Comparison of ENCODE assay signal across 37 cellular contexts in the genomic region with DNA sequence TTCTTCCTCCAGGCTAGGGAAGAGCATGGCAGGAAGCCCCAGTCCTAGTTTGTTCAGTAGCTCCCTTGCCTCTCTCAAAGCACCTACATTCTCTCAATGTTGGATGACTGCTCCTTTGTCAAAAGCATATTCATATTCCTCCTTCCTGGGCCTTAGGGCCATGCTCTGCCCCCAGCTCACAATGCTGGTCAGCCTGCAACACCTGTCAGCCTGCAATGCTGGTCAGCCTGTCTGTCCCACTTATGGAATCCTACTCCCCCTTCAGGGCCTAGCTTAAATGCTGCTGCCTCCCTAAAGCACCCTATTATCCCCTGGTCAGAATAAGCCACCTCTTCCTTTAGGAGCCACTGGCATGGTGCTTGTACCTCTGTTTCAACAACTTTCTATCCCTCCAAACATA.
"Had no signal": no experiment of that assay in that cellular context is flagged by ENCODE, and none has a peak within 500 bp of the region (broad histone marks: within the 10 kb centered on the region; RNA-seq: fewer than 3 reads in every experiment).

No MANE protein-coding gene starts in this region.

- H3K4me3 ChIP-seq: adrenal gland, body of pancreas, breast epithelium, cardiac muscle cell had no signal

- ATAC-seq: activated CD8-positive, alpha-beta memory T cell treated with anti-CD3 and anti-CD28 coated beads, Interleukin-2, amount 10 ng/mL, durations not matched to agents 7 days and 5 days; activated CD8-positive, alpha-beta T cell treated with anti-CD3 and anti-CD28 coated beads, Interleukin-2, amount 10 ng/mL, durations not matched to agents 7 days and 5 days; body of pancreas had no signal

- H3K27ac Mint-ChIP-seq: activated B cell treated with CpG ODN at 0.5 μM for 24 hours; activated CD4-positive, alpha-beta memory T cell treated with anti-CD3 and anti-CD28 coated beads, Interleukin-2, amount 10 ng/mL, durations not matched to agents 7 days and 5 days; activated CD4-positive, alpha-beta T cell treated with anti-CD3 and anti-CD28 coated beads, Interleukin-2, amount 10 ng/mL, durations not matched to agents 7 days and 5 days; activated CD8-positive, alpha-beta memory T cell treated with anti-CD3 and anti-CD28 coated beads, Interleukin-2, amount 10 ng/mL, durations not matched to agents 7 days and 5 days; activated CD8-positive, alpha-beta T cell treated with anti-CD3 and anti-CD28 coated beads, Interleukin-2, amount 10 ng/mL, durations not matched to agents 7 days and 5 days; activated naive CD4-positive, alpha-beta T cell treated with anti-CD3 and anti-CD28 coated beads, Interleukin-2, amount 10 ng/mL, durations not matched to agents 7 days and 5 days; activated naive CD4-positive, alpha-beta T cell treated with anti-CD3 and anti-CD28 coated beads, Interleukin-2, amount 50 U/mL, for 24 hours; activated naive CD8-positive, alpha-beta T cell; activated T-cell treated with anti-CD3 and anti-CD28 coated beads, Interleukin-2, amount 50 U/mL, for 24 hours; activated T-helper 2 cell treated with anti-CD3 and anti-CD28 coated beads, Interferon-gamma antibody, Interleukin-2, Interleukin-4, amounts not matched to agents 10 μg/mL and 5 μg/mL and 100 μg/mL, durations not matched to agents 14 hours and 24 hours and 36 hours; T-helper 1 cell treated with Interleukin-12 subunit alpha and Interleukin-12 subunit beta and Interleukin-4 antibody, amounts not matched to agents 30 μg/mL and 1 μg/mL, for 36 hours; T-helper 2 cell treated with Interferon-gamma antibody and Interleukin-4, amounts not matched to agents 5 μg/mL and 100 μg/mL, for 36 hours had no signal

- H3K4me3 Mint-ChIP-seq: activated B cell treated with CpG ODN at 0.5 μM for 24 hours; activated CD4-positive, alpha-beta memory T cell treated with anti-CD3 and anti-CD28 coated beads, Interleukin-2, amount 10 ng/mL, durations not matched to agents 7 days and 5 days; activated CD4-positive, alpha-beta T cell treated with anti-CD3 and anti-CD28 coated beads, Interleukin-2, amount 10 ng/mL, durations not matched to agents 7 days and 5 days; activated CD8-positive, alpha-beta memory T cell treated with anti-CD3 and anti-CD28 coated beads, Interleukin-2, amount 10 ng/mL, durations not matched to agents 7 days and 5 days; activated CD8-positive, alpha-beta T cell treated with anti-CD3 and anti-CD28 coated beads, Interleukin-2, amount 10 ng/mL, durations not matched to agents 7 days and 5 days; activated naive CD4-positive, alpha-beta T cell treated with anti-CD3 and anti-CD28 coated beads, Interleukin-2, amount 10 ng/mL, durations not matched to agents 7 days and 5 days; activated naive CD4-positive, alpha-beta T cell treated with anti-CD3 and anti-CD28 coated beads, Interleukin-2, amount 50 U/mL, for 24 hours; activated naive CD8-positive, alpha-beta T cell; activated naive CD8-positive, alpha-beta T cell treated with anti-CD3 and anti-CD28 coated beads, Interleukin-2, amount 10 ng/mL, durations not matched to agents 7 days and 5 days; activated T-cell treated with anti-CD3 and anti-CD28 coated beads, Interleukin-2, amount 50 U/mL, for 24 hours; central memory CD8-positive, alpha-beta T cell; T-helper 1 cell treated with Interleukin-12 subunit alpha and Interleukin-12 subunit beta and Interleukin-4 antibody, amounts not matched to agents 30 μg/mL and 1 μg/mL, for 36 hours; T-helper 2 cell treated with Interferon-gamma antibody and Interleukin-4, amounts not matched to agents 5 μg/mL and 100 μg/mL, for 36 hours had no signal

- H3K9me3 Mint-ChIP-seq: activated CD4-positive, alpha-beta memory T cell treated with anti-CD3 and anti-CD28 coated beads, Interleukin-2, amount 10 ng/mL, durations not matched to agents 7 days and 5 days; activated naive CD4-positive, alpha-beta T cell treated with anti-CD3 and anti-CD28 coated beads, Interleukin-2, amount 10 ng/mL, durations not matched to agents 7 days and 5 days; activated naive CD4-positive, alpha-beta T cell treated with anti-CD3 and anti-CD28 coated beads, Interleukin-2, amount 50 U/mL, for 24 hours; activated naive CD8-positive, alpha-beta T cell treated with anti-CD3 and anti-CD28 coated beads, Interleukin-2, amount 10 ng/mL, durations not matched to agents 7 days and 5 days; activated T-cell treated with anti-CD3 and anti-CD28 coated beads, Interleukin-2, amount 50 U/mL, for 24 hours; T-helper 1 cell treated with Interleukin-12 subunit alpha and Interleukin-12 subunit beta and Interleukin-4 antibody, amounts not matched to agents 30 μg/mL and 1 μg/mL, for 36 hours; T-helper 2 cell treated with Interferon-gamma antibody and Interleukin-4, amounts not matched to agents 5 μg/mL and 100 μg/mL, for 36 hours had no signal

- H3K9me3 ChIP-seq: adrenal gland, body of pancreas, breast epithelium had no signal

- H3K4me1 ChIP-seq: body of pancreas, breast epithelium had no signal

- H3K27me3 Mint-ChIP-seq: activated B cell treated with CpG ODN at 0.5 μM for 24 hours; activated CD4-positive, alpha-beta memory T cell treated with anti-CD3 and anti-CD28 coated beads, Interleukin-2, amount 10 ng/mL, durations not matched to agents 7 days and 5 days; activated CD4-positive, alpha-beta T cell treated with anti-CD3 and anti-CD28 coated beads, Interleukin-2, amount 10 ng/mL, durations not matched to agents 7 days and 5 days; activated CD8-positive, alpha-beta memory T cell treated with anti-CD3 and anti-CD28 coated beads, Interleukin-2, amount 10 ng/mL, durations not matched to agents 7 days and 5 days; activated naive CD4-positive, alpha-beta T cell treated with anti-CD3 and anti-CD28 coated beads, Interleukin-2, amount 10 ng/mL, durations not matched to agents 7 days and 5 days; activated naive CD4-positive, alpha-beta T cell treated with anti-CD3 and anti-CD28 coated beads, Interleukin-2, amount 50 U/mL, for 24 hours; activated naive CD8-positive, alpha-beta T cell; activated naive CD8-positive, alpha-beta T cell treated with anti-CD3 and anti-CD28 coated beads, Interleukin-2, amount 10 ng/mL, durations not matched to agents 7 days and 5 days; activated T-cell treated with anti-CD3 and anti-CD28 coated beads, Interleukin-2, amount 50 U/mL, for 24 hours; central memory CD8-positive, alpha-beta T cell had no signal

- H3K27ac ChIP-seq: adrenal gland, body of pancreas, brain microvascular endothelial cell, breast epithelium, cardiac muscle cell, VCaP had no signal

- H3K36me3 ChIP-seq: brain microvascular endothelial cell, breast epithelium had no signal

- H3K27me3 ChIP-seq: adrenal gland, body of pancreas, brain microvascular endothelial cell, breast epithelium, cardiac muscle cell had no signal

- DNase-seq: activated B cell treated with CpG ODN at 0.5 μM for 24 hours; activated CD4-positive, alpha-beta memory T cell treated with anti-CD3 and anti-CD28 coated beads, Interleukin-2, amount 10 ng/mL, durations not matched to agents 7 days and 5 days; activated CD4-positive, alpha-beta T cell treated with anti-CD3 and anti-CD28 coated beads for 48 hours; activated CD4-positive, alpha-beta T cell treated with anti-CD3 and anti-CD28 coated beads, Interleukin-2, amount 10 ng/mL, durations not matched to agents 7 days and 5 days; activated CD4-positive, alpha-beta T cell treated with anti-CD3 and anti-CD28 coated beads, Interleukin-2, amount 50 U/mL, for 48 hours; activated CD4-positive, CD25-positive, alpha-beta regulatory T cell treated with anti-CD3 and anti-CD28 coated beads, Interleukin-2, amount 50 U/mL, for 72 hours; activated CD8-positive, alpha-beta memory T cell treated with anti-CD3 and anti-CD28 coated beads for 24 hours; activated CD8-positive, alpha-beta memory T cell treated with anti-CD3 and anti-CD28 coated beads, Interleukin-2, amount 10 ng/mL, durations not matched to agents 7 days and 5 days; activated CD8-positive, alpha-beta memory T cell treated with anti-CD3 and anti-CD28 coated beads, Interleukin-2, amount 50 U/mL, for 48 hours; activated CD8-positive, alpha-beta T cell treated with anti-CD3 and anti-CD28 coated beads, Interleukin-2, amount 10 ng/mL, durations not matched to agents 7 days and 5 days; activated effector memory CD4-positive, alpha-beta T cell treated with Interleukin-2 at 50 U/mL for 16 hours; activated gamma-delta T cell; activated naive CD4-positive, alpha-beta T cell treated with anti-CD3 and anti-CD28 coated beads, Interleukin-2, amount 10 ng/mL, durations not matched to agents 7 days and 5 days; activated naive CD4-positive, alpha-beta T cell treated with Interleukin-2 at 50 U/mL for 16 hours; activated naive CD8-positive, alpha-beta T cell treated with anti-CD3 and anti-CD28 coated beads, Interleukin-2, amount 10 ng/mL, durations not matched to agents 7 days and 5 days; activated T-cell treated with anti-CD3 and anti-CD28 coated beads, Interleukin-2, amount 50 U/mL, for 24 hours; activated T-cell treated with anti-CD3 and anti-CD28 coated beads, Interleukin-2, amount 50 U/mL, for 48 hours; adrenal gland; amniotic stem cell; aorta; body of pancreas; brain microvascular endothelial cell; caudate nucleus; cerebellar nuclear complex; SW 1271; T-helper 1 cell; T-helper 2 cell; T-helper 9 cell had no signal

- H3K4me1 Mint-ChIP-seq: activated B cell treated with CpG ODN at 0.5 μM for 24 hours; activated CD4-positive, alpha-beta memory T cell treated with anti-CD3 and anti-CD28 coated beads, Interleukin-2, amount 10 ng/mL, durations not matched to agents 7 days and 5 days; activated CD4-positive, alpha-beta T cell treated with anti-CD3 and anti-CD28 coated beads, Interleukin-2, amount 10 ng/mL, durations not matched to agents 7 days and 5 days; activated naive CD4-positive, alpha-beta T cell treated with anti-CD3 and anti-CD28 coated beads, Interleukin-2, amount 10 ng/mL, durations not matched to agents 7 days and 5 days; activated naive CD4-positive, alpha-beta T cell treated with anti-CD3 and anti-CD28 coated beads, Interleukin-2, amount 50 U/mL, for 24 hours had no signal
